18 cellular contexts compared by ENCODE assay signal in genomic region chr22:32811788-32812187, GRCh38. TPM values are rescaled to one million over a fixed set of nuclear protein-coding genes. Genes with fewer than 3 reads are reported as not detected.
"Had no signal": no experiment of that assay in that cellular context is flagged by ENCODE, and none has a peak within 500 bp of the region (broad histone marks: within the 10 kb centered on the region; RNA-seq: fewer than 3 reads in every experiment).

No MANE protein-coding gene starts in this region.

- H3K4me1 Mint-ChIP-seq: activated naive CD8-positive, alpha-beta T cell treated with anti-CD3 and anti-CD28 coated beads for 36 hours; central memory CD8-positive, alpha-beta T cell had no signal

- H3K27ac ChIP-seq: lower lobe of right lung, spleen had no signal

- DNase-seq: activated CD4-positive, alpha-beta memory T cell treated with anti-CD3 and anti-CD28 coated beads for 36 hours; activated CD4-positive, alpha-beta T cell treated with anti-CD3 and anti-CD28 coated beads for 48 hours; activated naive CD4-positive, alpha-beta T cell treated with Interleukin-2 at 50 U/mL for 16 hours; activated naive CD8-positive, alpha-beta T cell treated with anti-CD3 and anti-CD28 coated beads for 36 hours; activated T-cell treated with anti-CD3 and anti-CD28 coated beads, Interleukin-2, amount 50 U/mL, for 48 hours; effector memory CD4-positive, alpha-beta T cell; lower lobe of right lung; mucosa of descending colon; nucleus accumbens; spleen; stimulated activated CD4-positive, alpha-beta T cell treated with anti-CD3 and anti-CD28 coated beads, Interleukin-4, amount 100 ng/mL, for 1 hour; stimulated activated naive CD4-positive, alpha-beta T cell; substantia nigra; T-helper 9 cell had no signal

- ATAC-seq: lower lobe of right lung, mucosa of descending colon had no signal

- H3K9me3 Mint-ChIP-seq: activated CD4-positive, alpha-beta memory T cell treated with anti-CD3 and anti-CD28 coated beads for 36 hours; activated naive CD8-positive, alpha-beta T cell treated with anti-CD3 and anti-CD28 coated beads for 36 hours; central memory CD8-positive, alpha-beta T cell had no signal

- H3K9me3 ChIP-seq: esophagus muscularis mucosa, lower lobe of right lung, mucosa of descending colon, spleen, tibial nerve had no signal

- H3K27me3 ChIP-seq: esophagus muscularis mucosa, spleen, tibial nerve had no signal

- H3K27ac Mint-ChIP-seq: activated CD4-positive, alpha-beta memory T cell treated with anti-CD3 and anti-CD28 coated beads for 36 hours; activated naive CD8-positive, alpha-beta T cell treated with anti-CD3 and anti-CD28 coated beads for 36 hours had no signal

- H3K4me3 Mint-ChIP-seq: activated CD4-positive, alpha-beta memory T cell treated with anti-CD3 and anti-CD28 coated beads for 36 hours; activated naive CD8-positive, alpha-beta T cell treated with anti-CD3 and anti-CD28 coated beads for 36 hours; central memory CD8-positive, alpha-beta T cell had no signal

- H3K36me3 Mint-ChIP-seq: activated CD4-positive, alpha-beta memory T cell treated with anti-CD3 and anti-CD28 coated beads for 36 hours; activated naive CD8-positive, alpha-beta T cell treated with anti-CD3 and anti-CD28 coated beads for 36 hours had no signal

- H3K4me3 ChIP-seq: esophagus muscularis mucosa, lower lobe of right lung, mucosa of descending colon, spleen, tibial nerve had no signal

RNA-seq across cellular contexts. Expression of gene TIMP3, which starts 10.3 kb away (rescaled TPM):
- total RNA-seq: activated CD4-positive, alpha-beta memory T cell treated with anti-CD3 and anti-CD28 coated beads for 36 hours; T-helper 1 cell treated with Interleukin-12 subunit alpha and Interleukin-12 subunit beta and Interleukin-4 antibody, amounts not matched to agents 30 ng/mL and 1 ng/mL, for 36 hours had no signal
